17 cellular contexts compared by ENCODE assay signal in genomic region chr18:79598885-79599175, GRCh38.
"Had no signal": no experiment of that assay in that cellular context is flagged by ENCODE, and none has a peak within 500 bp of the region (broad histone marks: within the 10 kb centered on the region; RNA-seq: fewer than 3 reads in every experiment).

No MANE protein-coding gene starts in this region.

- H3K27me3 ChIP-seq: ascending aorta had no signal

- ATAC-seq: gastroesophageal sphincter; stimulated activated naive CD8-positive, alpha-beta T cell treated with anti-CD3 and anti-CD28 coated beads, Interleukin-15, Interleukin-2, amounts not matched to agents 100 U/mL and 50 U/mL, for 24 hours had no signal

- H3K36me3 ChIP-seq: ascending aorta, breast epithelium, esophagus muscularis mucosa, gastroesophageal sphincter, heart right ventricle, pancreas, tibial artery had no signal

- H3K9me3 ChIP-seq: breast epithelium, esophagus muscularis mucosa, pancreas had no signal

- H3K27ac ChIP-seq: ascending aorta, breast epithelium, esophagus muscularis mucosa, gastroesophageal sphincter, heart right ventricle, pancreas, tibial artery had no signal

- H3K4me1 ChIP-seq: ascending aorta, breast epithelium, gastroesophageal sphincter, pancreas, tibial artery had no signal

- DNase-seq: activated CD4-positive, alpha-beta T cell treated with anti-CD3 and anti-CD28 coated beads, Interleukin-2, amount 10 ng/mL, durations not matched to agents 24 days and 14 days; activated CD8-positive, alpha-beta memory T cell treated with anti-CD3 and anti-CD28 coated beads, Interleukin-2, amount 50 U/mL, for 4 hours; activated gamma-delta T cell; activated T-cell treated with anti-CD3 and anti-CD28 coated beads, Interleukin-2, amount 50 U/mL, for 48 hours; cerebellar nuclear complex; effector CD8-positive, alpha-beta T cell; heart right ventricle; immature natural killer cell; stimulated activated CD4-positive, alpha-beta T cell treated with anti-CD3 and anti-CD28 coated beads, Interleukin-2, amount 100 ng/mL, for 24 hours; stimulated activated naive CD8-positive, alpha-beta T cell treated with anti-CD3 and anti-CD28 coated beads, Interleukin-15, Interleukin-2, amounts not matched to agents 100 U/mL and 50 U/mL, for 24 hours; substantia nigra had no signal

- H3K4me3 ChIP-seq: ascending aorta, breast epithelium, esophagus muscularis mucosa, gastroesophageal sphincter, heart right ventricle, pancreas, tibial artery had no signal
